Comparison of ENCODE assay signal across 15 cellular contexts in genomic region chr15:73957276-73957675, GRCh38. TPM values are rescaled to one million over a fixed set of nuclear protein-coding genes. Genes with fewer than 3 reads are reported as not detected.
DNase-seq lines count a peak whose midpoint lies in the region; ATAC-seq and TF ChIP-seq lines count a peak whose summit lies in the region.
"Had no signal": no experiment of that assay in that cellular context is flagged by ENCODE, and none has a peak within 500 bp of the region (broad histone marks: within the 10 kb centered on the region; RNA-seq: fewer than 3 reads in every experiment).

No MANE protein-coding gene starts in this region.

- H3K4me1 ChIP-seq in CD4-positive, CD25-positive, alpha-beta regulatory T cell (ENCODE audit: control insufficient read depth, insufficient read depth, low read length, poor library complexity, severe bottlenecking), result peaks cover 22% of the 10 kb centered on the region
- H3K4me1 ChIP-seq in neural progenitor cell (no peaks in the 10 kb centered on the region), hepatocyte (ENCODE audit: insufficient read depth) (peaks cover 3% of the 10 kb centered on the region)
- H3K4me1 ChIP-seq: BE2C had no signal

- peak overlapping the region; percentile 48 to 80 (median 78) for H3K27ac Mint-ChIP-seq in CD4-positive, CD25-positive, alpha-beta regulatory T cell
- peak overlapping the region; percentile 57 for H3K27ac Mint-ChIP-seq in neural progenitor cell
- H3K27ac Mint-ChIP-seq in activated CD4-positive, alpha-beta memory T cell treated with anti-CD3 and anti-CD28 coated beads, Interleukin-2, amount 10 ng/mL, durations not matched to agents 7 days and 5 days, result no peak overlapping the region
- H3K27ac Mint-ChIP-seq: activated T-helper 2 cell treated with anti-CD3 and anti-CD28 coated beads, Interferon-gamma antibody, Interleukin-2, Interleukin-4, amounts not matched to agents 10 μg/mL and 5 μg/mL and 100 μg/mL, durations not matched to agents 14 hours and 24 hours and 36 hours had no signal

- no peaks in the 10 kb centered on the region for H3K9me2 ChIP-seq in hepatocyte (replicated peaks; ENCODE audit: insufficient read depth)

- H3K27me3 ChIP-seq in CD4-positive, CD25-positive, alpha-beta regulatory T cell (ENCODE audit: control insufficient read depth, insufficient read depth, low read length), result no peaks in the 10 kb centered on the region
- H3K27me3 ChIP-seq in H7 (ENCODE audit: control insufficient read depth, insufficient read depth, low read length) (no peaks in the 10 kb centered on the region), neural progenitor cell (no peaks in the 10 kb centered on the region), hepatocyte (no peaks in the 10 kb centered on the region)
- H3K27me3 ChIP-seq: BE2C, transverse colon had no signal

- CTCF ChIA-PET in activated CD4-positive, alpha-beta memory T cell treated with anti-CD3 and anti-CD28 coated beads, Interleukin-2, amount 10 ng/mL, durations not matched to agents 7 days and 5 days (lab: Charles Lee), result interaction anchor here (1.9 to 2.1 kb wide), 2 partner anchors 9 to 16 kb away, joined by 7 to 8 read pairs; no protein-coding TSS in a partner anchor

- H3K4me3 Mint-ChIP-seq in CD4-positive, CD25-positive, alpha-beta regulatory T cell, result peak overlapping the region in 1 of 4 donors; percentile 4
- H3K4me3 Mint-ChIP-seq in neural progenitor cell, result no peak overlapping the region
- H3K4me3 Mint-ChIP-seq in activated CD4-positive, alpha-beta memory T cell treated with anti-CD3 and anti-CD28 coated beads, Interleukin-2, amount 10 ng/mL, durations not matched to agents 7 days and 5 days, result no peak overlapping the region

- POLR2A ChIA-PET in activated CD4-positive, alpha-beta memory T cell treated with anti-CD3 and anti-CD28 coated beads, Interleukin-2, amount 10 ng/mL, durations not matched to agents 7 days and 5 days (lab: Charles Lee), result interaction anchor here (1.3 kb wide), 1 partner anchor 39 kb away, joined by 4 read pairs; no protein-coding TSS in a partner anchor

- H3K27me3 Mint-ChIP-seq in CD4-positive, CD25-positive, alpha-beta regulatory T cell, result no peaks in the 10 kb centered on the region
- H3K27me3 Mint-ChIP-seq in neural progenitor cell (ENCODE audit: insufficient read depth, low read depth), result peaks cover 7% of the 10 kb centered on the region
- no peaks in the 10 kb centered on the region for H3K27me3 Mint-ChIP-seq in activated CD4-positive, alpha-beta memory T cell treated with anti-CD3 and anti-CD28 coated beads, Interleukin-2, amount 10 ng/mL, durations not matched to agents 7 days and 5 days

- H3K4me3 ChIP-seq in CD4-positive, CD25-positive, alpha-beta regulatory T cell (ENCODE audit: low read depth, low read length), result no peak overlapping the region
- H3K4me3 ChIP-seq in H7 (ENCODE audit: insufficient read depth, low read depth, low read length), result no peak overlapping the region
- H3K4me3 ChIP-seq in neural progenitor cell, result no peak overlapping the region
- H3K4me3 ChIP-seq in hepatocyte, result no peak overlapping the region
- H3K4me3 ChIP-seq: transverse colon had no signal

- H4K20me1 ChIP-seq in neural progenitor cell (ENCODE audit: low read depth) (no peaks in the 10 kb centered on the region), hepatocyte (ENCODE audit: insufficient read depth, poor library complexity, severe bottlenecking) (no peaks in the 10 kb centered on the region)

- H3K79me2 ChIP-seq in neural progenitor cell (ENCODE audit: low read depth), result no peaks in the 10 kb centered on the region
- no peaks in the 10 kb centered on the region for H3K79me2 ChIP-seq in hepatocyte

- H3K36me3 Mint-ChIP-seq in CD4-positive, CD25-positive, alpha-beta regulatory T cell, result no peaks in the 10 kb centered on the region
- no peaks in the 10 kb centered on the region for H3K36me3 Mint-ChIP-seq in neural progenitor cell
- no peaks in the 10 kb centered on the region for H3K36me3 Mint-ChIP-seq in activated CD4-positive, alpha-beta memory T cell treated with anti-CD3 and anti-CD28 coated beads, Interleukin-2, amount 10 ng/mL, durations not matched to agents 7 days and 5 days (ENCODE audit: low read depth)

- H3K9ac ChIP-seq in neural progenitor cell, result no peak overlapping the region

- H3F3A ChIP-seq in neural progenitor cell (ENCODE audit: low read depth), result no peaks in the 10 kb centered on the region

- peaks cover 0 to 34% (median 21%) of the 10 kb centered on the region in 4 donors for H3K4me1 Mint-ChIP-seq in CD4-positive, CD25-positive, alpha-beta regulatory T cell
- peaks cover 8% of the 10 kb centered on the region for H3K4me1 Mint-ChIP-seq in neural progenitor cell
- peaks cover 44% of the 10 kb centered on the region for H3K4me1 Mint-ChIP-seq in activated CD4-positive, alpha-beta memory T cell treated with anti-CD3 and anti-CD28 coated beads, Interleukin-2, amount 10 ng/mL, durations not matched to agents 7 days and 5 days

- H3K36me3 ChIP-seq in CD4-positive, CD25-positive, alpha-beta regulatory T cell (ENCODE audit: control insufficient read depth, insufficient read depth, low read length), result no peaks in the 10 kb centered on the region
- H3K36me3 ChIP-seq in H7 (replicated peaks; ENCODE audit: control insufficient read depth, insufficient read depth, low read length), result no peaks in the 10 kb centered on the region
- H3K36me3 ChIP-seq in neural progenitor cell, result no peaks in the 10 kb centered on the region
- H3K36me3 ChIP-seq in hepatocyte (replicated peaks; ENCODE audit: insufficient read depth, low read depth), result no peaks in the 10 kb centered on the region
- H3K36me3 ChIP-seq: BE2C, transverse colon had no signal

- DNase-seq in CD4-positive, CD25-positive, alpha-beta regulatory T cell, result no peak
- peak; percentile 28 for DNase-seq in H7
- DNase-seq in T1000 (lab: John Stamatoyannopoulos, UW), result peak; percentile 7
- no peak for DNase-seq in neural progenitor cell (ENCODE audit: low spot score)
- no peak for DNase-seq in medulla oblongata (ENCODE audit: extremely low spot score)
- no peak for DNase-seq in activated CD4-positive, alpha-beta memory T cell treated with anti-CD3 and anti-CD28 coated beads, Interleukin-2, amount 10 ng/mL, durations not matched to agents 7 days and 5 days
- DNase-seq in hepatocyte (ENCODE audit: low spot score), result no peak
- DNase-seq: activated CD4-positive, alpha-beta T cell treated with anti-CD3 and anti-CD28 coated beads, Interleukin-2, amount 50 U/mL, for 4 hours; BE2C; effector CD4-positive, alpha-beta T cell; NCI-H1436 treated with DMSO at 0.1 percent for 48 hours; NCI-H446 treated with DMSO at 0.1 percent for 48 hours; transverse colon had no signal

- H3K4me2 ChIP-seq in neural progenitor cell (no peak overlapping the region), hepatocyte (no peak overlapping the region)

- no peaks in the 10 kb centered on the region for H3K9me3 ChIP-seq in CD4-positive, CD25-positive, alpha-beta regulatory T cell (ENCODE audit: control insufficient read depth in 2 of 2, low read length in 2 of 2)
- no peaks in the 10 kb centered on the region for H3K9me3 ChIP-seq in neural progenitor cell (ENCODE audit: low read depth)
- no peaks in the 10 kb centered on the region for H3K9me3 ChIP-seq in hepatocyte (ENCODE audit: low read depth)
- H3K9me3 ChIP-seq: BE2C, transverse colon had no signal

- ATAC-seq in CD4-positive, CD25-positive, alpha-beta regulatory T cell (ENCODE audit: low read depth in 2 of 2), result no peak
- ATAC-seq in HG03439 (IDR thresholded peaks at IDR 0.05; ENCODE audit: unreplicated experiment), result no peak

- no peaks in the 10 kb centered on the region for H3K9me3 Mint-ChIP-seq in CD4-positive, CD25-positive, alpha-beta regulatory T cell
- H3K9me3 Mint-ChIP-seq in neural progenitor cell, result no peaks in the 10 kb centered on the region
- no peaks in the 10 kb centered on the region for H3K9me3 Mint-ChIP-seq in activated CD4-positive, alpha-beta memory T cell treated with anti-CD3 and anti-CD28 coated beads, Interleukin-2, amount 10 ng/mL, durations not matched to agents 7 days and 5 days
- H3K9me3 Mint-ChIP-seq: activated T-helper 2 cell treated with anti-CD3 and anti-CD28 coated beads, Interferon-gamma antibody, Interleukin-2, Interleukin-4, amounts not matched to agents 10 μg/mL and 5 μg/mL and 100 μg/mL, durations not matched to agents 14 hours and 24 hours and 36 hours had no signal

- H3K27ac ChIP-seq in CD4-positive, CD25-positive, alpha-beta regulatory T cell (ENCODE audit: insufficient read depth, low read length, poor library complexity, severe bottlenecking), result no peak overlapping the region
- no peak overlapping the region for H3K27ac ChIP-seq in neural progenitor cell
- H3K27ac ChIP-seq in hepatocyte, result no peak overlapping the region
- H3K27ac ChIP-seq: transverse colon had no signal

- H2AFZ ChIP-seq in neural progenitor cell (replicated peaks) (no peak overlapping the region), hepatocyte (no peak overlapping the region)

- 88% methylated on average over 8 of the region's 8 CpGs for WGBS in hepatocyte (ENCODE audit: low lambda C conversion rate, missing lambda C conversion rate)

- TF ChIP-seq CTCF in neural progenitor cell (IDR thresholded peaks at IDR 0.05) (no peak), hepatocyte (IDR thresholded peaks at IDR 0.05; ENCODE audit: poor library complexity) (no peak)

RNA-seq across cellular contexts. Expression of gene LOXL1, which starts 31.0 kb away (rescaled TPM):
- 7.3 TPM for total RNA-seq in CD4-positive, CD25-positive, alpha-beta regulatory T cell
- 10 to 100 TPM in 2 of 4 donors, 1 to 10 TPM in 2; 6.8 to 24.2 (median 10.0) TPM for polyA plus RNA-seq in CD4-positive, CD25-positive, alpha-beta regulatory T cell
- 11.8 and 18.4 TPM in 2 replicates for total RNA-seq in H7 (2014; rRNA removed; shearing (Covaris generic))
- total RNA-seq in neural progenitor cell (ENCODE audit: low replicate concordance), result 5.3 and 28.1 TPM in 2 replicates
- total RNA-seq in activated CD4-positive, alpha-beta memory T cell treated with anti-CD3 and anti-CD28 coated beads, Interleukin-2, amount 10 ng/mL, durations not matched to agents 7 days and 5 days, result 10 to 100 TPM in 1 of 2 experiments, 1 to 10 TPM in 1; 9.1 to 10.9 TPM
- total RNA-seq in hepatocyte, result 35.6 and 44.5 TPM in 2 replicates
- 96.9 and 136 TPM in 2 replicates for polyA plus RNA-seq in hepatocyte

RNA-seq across cellular contexts. Expression of gene STOML1, which starts 34.8 kb away (rescaled TPM):
- total RNA-seq in CD4-positive, CD25-positive, alpha-beta regulatory T cell, result 5.9 TPM
- 10 to 100 TPM in 2 of 4 donors, 1 to 10 TPM in 2; 8.7 to 11.4 (median 10.2) TPM for polyA plus RNA-seq in CD4-positive, CD25-positive, alpha-beta regulatory T cell
- total RNA-seq in H7 (2014; rRNA removed; shearing (Covaris generic)), result 10.5 and 13.6 TPM in 2 replicates
- 2.0 and 4.7 TPM in 2 replicates for total RNA-seq in neural progenitor cell (ENCODE audit: low replicate concordance)
- 1 to 10 TPM; 7.1 to 8.5 TPM for total RNA-seq in activated CD4-positive, alpha-beta memory T cell treated with anti-CD3 and anti-CD28 coated beads, Interleukin-2, amount 10 ng/mL, durations not matched to agents 7 days and 5 days
- total RNA-seq in hepatocyte, result 10.3 and 14.2 TPM in 2 replicates
- 19.8 and 21.0 TPM in 2 replicates for polyA plus RNA-seq in hepatocyte

RNA-seq across cellular contexts. Expression of gene PML, which starts 37.2 kb away (rescaled TPM):
- total RNA-seq in CD4-positive, CD25-positive, alpha-beta regulatory T cell, result 57.6 TPM
- polyA plus RNA-seq in CD4-positive, CD25-positive, alpha-beta regulatory T cell, result 10 to 100 TPM; 13.7 to 24.0 (median 20.8) TPM
- total RNA-seq in H7 (2014; rRNA removed; shearing (Covaris generic)), result 23.2 and 24.9 TPM in 2 replicates
- 15.3 and 18.0 TPM in 2 replicates for total RNA-seq in neural progenitor cell (ENCODE audit: low replicate concordance)
- 100 to 1,000 TPM; 133 to 138 TPM for total RNA-seq in activated CD4-positive, alpha-beta memory T cell treated with anti-CD3 and anti-CD28 coated beads, Interleukin-2, amount 10 ng/mL, durations not matched to agents 7 days and 5 days
- total RNA-seq in hepatocyte, result 9.7 and 15.7 TPM in 2 replicates
- 29.9 and 38.8 TPM in 2 replicates for polyA plus RNA-seq in hepatocyte

Comparison
In these comparisons a context has a peak if more than half of its experiments do, and no peak if none do; other contexts are left out.
1. DNase-seq: peak in H7 (single experiment) and T1000 (single experiment); none in CD4-positive, CD25-positive, alpha-beta regulatory T cell (0 of 3), neural progenitor cell (single experiment), medulla oblongata (single experiment), activated CD4-positive, alpha-beta memory T cell treated with anti-CD3 and anti-CD28 coated beads, Interleukin-2, amount 10 ng/mL, durations not matched to agents 7 days and 5 days (single experiment) and hepatocyte (single experiment).